In genomic region chr1:113072141-113072756, GRCh38 we compare ENCODE assay signal across 1 cellular context.
TF ChIP-seq lines count a peak whose summit lies in the region.

No MANE protein-coding gene starts in this region.

TF ChIP-seq in GM23338, 12 proteins besides CTCF, POLR2A, EP300 and RAD21 (continued from another document):
- TF ChIP-seq, protein P1, sequence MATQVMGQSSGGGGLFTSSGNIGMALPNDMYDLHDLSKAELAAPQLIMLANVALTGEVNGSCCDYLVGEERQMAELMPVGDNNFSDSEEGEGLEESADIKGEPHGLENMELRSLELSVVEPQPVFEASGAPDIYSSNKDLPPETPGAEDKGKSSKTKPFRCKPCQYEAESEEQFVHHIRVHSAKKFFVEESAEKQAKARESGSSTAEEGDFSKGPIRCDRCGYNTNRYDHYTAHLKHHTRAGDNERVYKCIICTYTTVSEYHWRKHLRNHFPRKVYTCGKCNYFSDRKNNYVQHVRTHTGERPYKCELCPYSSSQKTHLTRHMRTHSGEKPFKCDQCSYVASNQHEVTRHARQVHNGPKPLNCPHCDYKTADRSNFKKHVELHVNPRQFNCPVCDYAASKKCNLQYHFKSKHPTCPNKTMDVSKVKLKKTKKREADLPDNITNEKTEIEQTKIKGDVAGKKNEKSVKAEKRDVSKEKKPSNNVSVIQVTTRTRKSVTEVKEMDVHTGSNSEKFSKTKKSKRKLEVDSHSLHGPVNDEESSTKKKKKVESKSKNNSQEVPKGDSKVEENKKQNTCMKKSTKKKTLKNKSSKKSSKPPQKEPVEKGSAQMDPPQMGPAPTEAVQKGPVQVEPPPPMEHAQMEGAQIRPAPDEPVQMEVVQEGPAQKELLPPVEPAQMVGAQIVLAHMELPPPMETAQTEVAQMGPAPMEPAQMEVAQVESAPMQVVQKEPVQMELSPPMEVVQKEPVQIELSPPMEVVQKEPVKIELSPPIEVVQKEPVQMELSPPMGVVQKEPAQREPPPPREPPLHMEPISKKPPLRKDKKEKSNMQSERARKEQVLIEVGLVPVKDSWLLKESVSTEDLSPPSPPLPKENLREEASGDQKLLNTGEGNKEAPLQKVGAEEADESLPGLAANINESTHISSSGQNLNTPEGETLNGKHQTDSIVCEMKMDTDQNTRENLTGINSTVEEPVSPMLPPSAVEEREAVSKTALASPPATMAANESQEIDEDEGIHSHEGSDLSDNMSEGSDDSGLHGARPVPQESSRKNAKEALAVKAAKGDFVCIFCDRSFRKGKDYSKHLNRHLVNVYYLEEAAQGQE (IDR thresholded peaks at IDR 0.05; ENCODE audit: unreplicated experiment) = no peak
- TF ChIP-seq NANOG (IDR thresholded peaks at IDR 0.05; ENCODE audit: borderline replicate concordance) = no peak
- TF ChIP-seq ZNF114 (CRISPR knock-in tag; IDR thresholded peaks at IDR 0.05) = no peak
- no peak for TF ChIP-seq POLR2AphosphoS5 (IDR thresholded peaks at IDR 0.05; ENCODE audit: low read depth)
- TF ChIP-seq EZH2phosphoT487 (IDR thresholded peaks at IDR 0.05; ENCODE audit: unreplicated experiment) = no peak
- TF ChIP-seq, protein P2, sequence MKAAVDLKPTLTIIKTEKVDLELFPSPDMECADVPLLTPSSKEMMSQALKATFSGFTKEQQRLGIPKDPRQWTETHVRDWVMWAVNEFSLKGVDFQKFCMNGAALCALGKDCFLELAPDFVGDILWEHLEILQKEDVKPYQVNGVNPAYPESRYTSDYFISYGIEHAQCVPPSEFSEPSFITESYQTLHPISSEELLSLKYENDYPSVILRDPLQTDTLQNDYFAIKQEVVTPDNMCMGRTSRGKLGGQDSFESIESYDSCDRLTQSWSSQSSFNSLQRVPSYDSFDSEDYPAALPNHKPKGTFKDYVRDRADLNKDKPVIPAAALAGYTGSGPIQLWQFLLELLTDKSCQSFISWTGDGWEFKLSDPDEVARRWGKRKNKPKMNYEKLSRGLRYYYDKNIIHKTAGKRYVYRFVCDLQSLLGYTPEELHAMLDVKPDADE (IDR thresholded peaks at IDR 0.05) = no peak
- TF ChIP-seq CREB1 (CRISPR knock-in tag; IDR thresholded peaks at IDR 0.05; ENCODE audit: low read depth) = no peak
- no peak for TF ChIP-seq EZH2 (IDR thresholded peaks at IDR 0.05; ENCODE audit: low read depth, unreplicated experiment)
